ENCODE assay signal across 21 cellular contexts in the genomic region with DNA sequence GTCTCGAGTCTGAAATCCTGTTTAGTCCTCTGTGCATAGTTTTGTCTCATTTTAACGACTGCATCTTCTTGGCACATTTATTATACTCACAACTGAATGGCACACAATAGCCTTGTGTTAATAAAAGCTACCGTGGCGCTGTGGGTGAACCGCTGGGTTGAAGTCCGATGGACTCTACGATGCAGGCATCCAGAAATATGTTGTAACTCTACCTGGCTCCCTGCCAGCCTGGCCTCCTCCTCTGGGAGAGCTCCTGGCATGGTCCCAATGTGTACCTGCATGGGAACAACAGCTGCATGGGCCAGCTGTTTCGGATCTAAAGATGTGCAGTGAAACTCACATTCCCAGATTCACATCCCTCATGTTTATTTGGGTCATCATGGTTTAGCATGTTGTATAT. TPM values are rescaled to one million over a fixed set of nuclear protein-coding genes. Genes with fewer than 3 reads are reported as not detected.
DNase-seq lines count a peak whose midpoint lies in the region; ATAC-seq, FAIRE-seq and TF ChIP-seq lines count a peak whose summit lies in the region.
"Had no signal": no experiment of that assay in that cellular context is flagged by ENCODE, and none has a peak within 500 bp of the region (broad histone marks: within the 10 kb centered on the region; RNA-seq: fewer than 3 reads in every experiment).

No MANE protein-coding gene starts in this region.

- TF ChIP-seq POLR2A in K562 (conservative IDR thresholded peaks at IDR 0.05) (no peak), uterus (IDR thresholded peaks at IDR 0.05) (no peak)

- in situ Hi-C loops in K562 (cut with MboI): no loop called here

- no TSS peak for BruUV-seq in K562 (replicated peaks; lab: Mats Ljungman, UMichigan)

- H3K4me1 ChIP-seq in K562 (replicated peaks in 1 of 2; ENCODE audit: control insufficient read depth in 2 of 2, insufficient read depth in 2 of 2, low read length in 2 of 2) (peaks cover 0 to 25% of the 10 kb centered on the region in 2 experiments; a peak in 2 of 5 replicates), small intestine (ENCODE audit: control insufficient read depth in 2 of 2, insufficient read depth in 1 of 2, low read depth in 1 of 2, low read length in 1 of 2) (no peaks in the 10 kb centered on the region), uterus (peaks cover 0 to 27% of the 10 kb centered on the region in 2 donors)

- intact Hi-C loops in K562 (cut with micrococcal nuclease) (no loop called here), uterus (cut with DNase I; ENCODE audit: low total_unique reads) (no loop called here)

- TF ChIP-seq RAD21 in K562 (CRISPR knock-in tag; conservative IDR thresholded peaks at IDR 0.05 in 1 of 2, IDR thresholded peaks at IDR 0.05 in 1 of 2): no peak

- H4K20me1 ChIP-seq in K562 (replicated peaks; ENCODE audit: control insufficient read depth, insufficient read depth, low read length): no peaks in the 10 kb centered on the region

- H3K79me2 ChIP-seq in K562 (ENCODE audit: control insufficient read depth, insufficient read depth, low read length): no peaks in the 10 kb centered on the region

- H3K27me3 ChIP-seq in K562 (ENCODE audit: control insufficient read depth in 2 of 2, insufficient read depth in 2 of 2, low read length in 2 of 2): peaks cover 2 to 20% of the 10 kb centered on the region in 2 experiments; a peak in 2 of 5 replicates
- peaks cover 8% of the 10 kb centered on the region in 2 donors for H3K27me3 ChIP-seq in small intestine (ENCODE audit: control insufficient read depth in 2 of 2, insufficient read depth in 2 of 2, low read length in 2 of 2)
- H3K27me3 ChIP-seq in uterus: peaks cover 4 to 10% of the 10 kb centered on the region in 2 donors

- H3K4me3 ChIP-seq in K562: no peak overlapping the region
- no peak overlapping the region for H3K4me3 ChIP-seq in small intestine (ENCODE audit: low read depth in 1 of 2, low read length in 2 of 2)
- H3K4me3 ChIP-seq in uterus: no peak overlapping the region
- H3K4me3 ChIP-seq: upper lobe of left lung had no signal

- no peak overlapping the region for H3K9ac ChIP-seq in K562 (ENCODE audit: insufficient read depth in 1 of 2, low read depth in 2 of 2, low read length in 2 of 2)

- H2AFZ ChIP-seq in K562 (ENCODE audit: low read depth, low read length): no peak overlapping the region

- no peak overlapping the region for H3K4me2 ChIP-seq in K562 (ENCODE audit: insufficient read depth, low read length)

- CTCF ChIA-PET in K562 (lab: Yijun Ruan, JAX; ENCODE audit: low intra/inter-chr PET ratio): no interaction called here

- FAIRE-seq in K562 (lab: Jason Lieb, UNC): no peak
- no peak for FAIRE-seq in small intestine (lab: Jason Lieb, UNC)
- FAIRE-seq: GM18507 had no signal

- WGBS in K562 (ENCODE audit: insufficient coverage, low coverage, missing lambda C conversion rate): 2% methylated on average over 8 of the region's 8 CpGs
- WGBS in small intestine, 3 donors: 10 to 42% (median 26%) methylated on average over 8 of the region's 8 CpGs

- POLR2A ChIA-PET in K562 (lab: Yijun Ruan, JAX): no interaction called here

- TF ChIP-seq EP300 in K562 (IDR thresholded peaks at IDR 0.05; ENCODE audit: low read length): no peak

- no peak for ATAC-seq in K562
- ATAC-seq: activated T-cell treated with anti-CD3 and anti-CD28 coated beads, Interleukin-2, amount 50 U/mL, for 72 hours; WTC11 had no signal

- H3K9me1 ChIP-seq in K562 (ENCODE audit: control insufficient read depth, insufficient read depth, low read length): no peaks in the 10 kb centered on the region

- no peak for TF ChIP-seq CTCF in K562 (IDR thresholded peaks at IDR 0.05 in 2 of 3, conservative IDR thresholded peaks at IDR 0.05 in 1 of 3; ENCODE audit: insufficient read depth in 2 of 3, low read depth in 1 of 3, low read length in 3 of 3)
- TF ChIP-seq CTCF in uterus (IDR thresholded peaks at IDR 0.05): no peak

- H3K9me3 ChIP-seq in K562 (replicated peaks; ENCODE audit: control insufficient read depth, insufficient read depth, low read depth, low read length) (no peaks in the 10 kb centered on the region), small intestine (ENCODE audit: control insufficient read depth, low read depth) (no peaks in the 10 kb centered on the region), uterus (no peaks in the 10 kb centered on the region)
- H3K9me3 ChIP-seq: upper lobe of left lung had no signal

- no peaks in the 10 kb centered on the region for H3K36me3 ChIP-seq in K562 (ENCODE audit: control insufficient read depth, insufficient read depth, low read length)
- H3K36me3 ChIP-seq in small intestine (ENCODE audit: control insufficient read depth in 2 of 2, insufficient read depth in 2 of 2, low read length in 2 of 2): no peaks in the 10 kb centered on the region
- H3K36me3 ChIP-seq in uterus: no peaks in the 10 kb centered on the region
- H3K36me3 ChIP-seq: upper lobe of left lung had no signal

- DNase-seq in NCI-H2171 treated with DMSO at 0.1 percent for 48 hours (lab: John Stamatoyannopoulos, UW): peak; percentile 46
- no peak for DNase-seq in NCI-H2171 (lab: John Stamatoyannopoulos, UW)
- DNase-seq in NCI-H1105 (lab: John Stamatoyannopoulos, UW): peak; percentile 62
- no peak for DNase-seq in K562 (ENCODE audit: extremely low read depth in 1 of 4, low spot score in 3 of 4)
- DNase-seq in small intestine: peak; percentile 61
- no peak for DNase-seq in medulla oblongata (ENCODE audit: extremely low spot score)
- DNase-seq in uterus: no peak
- DNase-seq in inferior parietal cortex (ENCODE audit: extremely low spot score): no peak
- DNase-seq: activated naive CD8-positive, alpha-beta T cell treated with anti-CD3 and anti-CD28 coated beads for 36 hours; activated T-cell treated with anti-CD3 and anti-CD28 coated beads, Interleukin-2, amount 50 U/mL, for 72 hours; foreskin melanocyte; GOT3; NCI-H2227 treated with DMSO at 0.1 percent for 48 hours; stimulated activated naive CD4-positive, alpha-beta T cell treated with Interleukin-2 at 50 U/mL for 16 hours; T-helper 2 cell; upper lobe of left lung had no signal

- H3K27ac ChIP-seq in K562 (ENCODE audit: extremely low read depth, low read depth, low read length) (no peak overlapping the region), small intestine (ENCODE audit: low read depth in 1 of 2, low read length in 1 of 2) (no peak overlapping the region), uterus (no peak overlapping the region)
- H3K27ac ChIP-seq: epithelial cell of prostate, upper lobe of left lung had no signal

TF ChIP-seq in K562, 482 proteins besides CTCF, POLR2A, EP300 and RAD21:
- TF ChIP-seq ZNF140 (CRISPR knock-in tag; IDR thresholded peaks at IDR 0.05) (no peak), NR3C1 (CRISPR knock-in tag; IDR thresholded peaks at IDR 0.05) (no peak), ZNF655 (CRISPR knock-in tag; IDR thresholded peaks at IDR 0.05) (no peak), CXXC5 (CRISPR knock-in tag; IDR thresholded peaks at IDR 0.05) (no peak), SIN3A (IDR thresholded peaks at IDR 0.05; ENCODE audit: borderline replicate concordance in 2 of 2, control insufficient read depth in 1 of 2, low read depth in 2 of 2, low read length in 2 of 2) (no peak), SMAD1 (IDR thresholded peaks at IDR 0.05; ENCODE audit: low read depth, low read length, partially characterized antibody) (no peak), NFIC (IDR thresholded peaks at IDR 0.05) (peak; percentile 26; the same call in 1 of the 2 replicates)
TF ChIP-seq in K562: peak in this region for 1.

RNA-seq across cellular contexts. Expression of gene DPYSL4, which starts 3.7 kb away (rescaled TPM):
- 0.25 and 0.32 TPM in 2 replicates for total RNA-seq in K562 (2011; cell fraction: chromatin; rRNA removed; ENCODE audit: low replicate concordance)
- total RNA-seq in K562 (2011; cell fraction: nucleolus; rRNA removed): 0.26 TPM in 1 of 2 replicates, not detected in the other
- 0.15 TPM in 1 of 2 replicates, not detected in the other for total RNA-seq in K562 (2011; cell fraction: nucleoplasm; rRNA removed)
- not detected in 2 replicates for total RNA-seq in K562 (2014; rRNA removed)
- total RNA-seq in K562 (2014; rRNA removed; fragmentation: Illumina TruSeq; extraction: Trizol): not detected in 2 replicates
- not detected in 2 replicates for total RNA-seq in K562 (2015; rRNA removed; fragmentation: Illumina TruSeq; extraction: Trizol)
- 0.11 TPM in 1 of 2 replicates, not detected in the other for total RNA-seq in K562 (2021)
- 0.03 TPM in 1 of 2 replicates, not detected in the other for polyA plus RNA-seq in K562 (2011; rRNA removed)
- not detected in 2 replicates for polyA plus RNA-seq in K562 (2011; cell fraction: cytosol; rRNA removed)
- 0.08 and 0.40 TPM in 2 replicates for polyA plus RNA-seq in K562 (2011; cell fraction: nucleus; rRNA removed)
- polyA plus RNA-seq in K562 (2012): 0.07 and 0.24 TPM in 2 replicates
- polyA plus RNA-seq in K562 (2014; fragmentation: Illumina TruSeq; extraction: Trizol): not detected in 2 replicates
- not detected for polyA plus RNA-seq in K562 (2014; fragmentation: Nextera tagmentation; extraction: Ambion mirVana)
- not detected in 2 replicates for polyA plus RNA-seq in K562 (2014; rRNA removed)
- not detected in 2 replicates for polyA minus RNA-seq in K562 (2011; rRNA and poly(A)+ RNA removed)
- not detected in 2 replicates for polyA minus RNA-seq in K562 (2011; cell fraction: cytosol; rRNA and poly(A)+ RNA removed)
- polyA minus RNA-seq in K562 (2011; cell fraction: nucleus; rRNA and poly(A)+ RNA removed): 0.54 TPM in 1 of 2 replicates, not detected in the other
- polyA plus RNA-seq in small intestine: 1 to 10 TPM in 1 of 3 donors, not detected in 2; 1.0 TPM
- total RNA-seq in uterus: 1 to 10 TPM in 2 of 4 donors, not detected in 2; 1.5 to 5.0 TPM
- polyA plus RNA-seq: CD14-positive monocyte, IgD-negative memory B cell had no signal

Comparison
In these comparisons a context has a peak if more than half of its experiments do, and no peak if none do; other contexts are left out.
1. DNase-seq: peak in NCI-H2171 treated with DMSO at 0.1 percent for 48 hours (single experiment), NCI-H1105 (single experiment) and small intestine (single experiment); none in NCI-H2171 (single experiment), K562 (0 of 4), medulla oblongata (single experiment), uterus (0 of 2) and inferior parietal cortex (single experiment).